ENCODE assay signal across 8 cellular contexts in genomic region chr2:238425979-238426567, GRCh38. TPM values are rescaled to one million over a fixed set of nuclear protein-coding genes. Genes with fewer than 3 reads are reported as not detected.
DNase-seq lines count a peak whose midpoint lies in the region; ATAC-seq lines count a peak whose summit lies in the region.

No MANE protein-coding gene starts in this region.

- peak; percentile 17 for ATAC-seq in HG02885 (IDR thresholded peaks at IDR 0.05; ENCODE audit: poor library complexity, unreplicated experiment)

- DNase-seq in 8988T (peak; percentile 55), GM03348 (ENCODE audit: low spot score) (peak; percentile 73), NCI-H510A (lab: John Stamatoyannopoulos, UW) (peak; percentile 74), astrocyte of the hippocampus (ENCODE audit: low read depth, low spot score) (peak; percentile 88), iPS-NIHi7 (ENCODE audit: extremely low spot score) (peak; percentile 58), cerebellum (ENCODE audit: low spot score) (no peak)
- peak; percentile 3 for DNase-seq in stimulated activated CD8-positive, alpha-beta memory T cell treated with anti-CD3 and anti-CD28 coated beads, Interleukin-4, amount 100 ng/mL, for 24 hours (ENCODE audit: low read depth)

RNA-seq across cellular contexts. Expression of gene ASB1, which starts 0.7 kb away (rescaled TPM):
- total RNA-seq in cerebellum = 15.9 TPM
